In genomic region chr2:145350011-145350410, GRCh38 we compare ENCODE assay signal across 21 cellular contexts.
DNase-seq lines count a peak whose midpoint lies in the region; ATAC-seq and TF ChIP-seq lines count a peak whose summit lies in the region.
"Had no signal": no experiment of that assay in that cellular context is flagged by ENCODE, and none has a peak within 500 bp of the region (broad histone marks: within the 10 kb centered on the region; RNA-seq: fewer than 3 reads in every experiment).

No MANE protein-coding gene starts in this region.

- H3K4me3 ChIP-seq in astrocyte of the spinal cord (ENCODE audit: low read depth, low read length) (no peak overlapping the region), left lung (no peak overlapping the region)
- H3K4me3 ChIP-seq: colonic mucosa, right atrium auricular region, upper lobe of right lung had no signal

- peak; percentile 45 for ATAC-seq in left lung
- no peak for ATAC-seq in CD4-positive, alpha-beta T cell (ENCODE audit: poor library complexity)
- ATAC-seq in HG02759 (IDR thresholded peaks at IDR 0.05; ENCODE audit: unreplicated experiment): no peak
- ATAC-seq: activated CD4-positive, CD25-positive, alpha-beta regulatory T cell treated with anti-CD3 and anti-CD28 coated beads, Interleukin-2, amount 50 U/mL, for 24 hours; activated naive CD4-positive, alpha-beta T cell treated with anti-CD3 and anti-CD28 coated beads, Interleukin-2, amount 50 U/mL, for 72 hours; HCT116; stimulated activated memory B cell treated with anti-CD40 and anti-IgM and Interleukin-4, amounts not matched to agents 10 μg/mL and 1 μg/mL and 100 μg/mL, for 72 hours; upper lobe of right lung had no signal

- in situ Hi-C loops in astrocyte of the spinal cord (cut with HindIII; ENCODE audit: low sequenced_read_pairs): no loop called here

- H3K36me3 ChIP-seq in left lung: no peaks in the 10 kb centered on the region
- H3K36me3 ChIP-seq: colonic mucosa, right atrium auricular region, upper lobe of right lung had no signal

- no peaks in the 10 kb centered on the region for H3K4me1 Mint-ChIP-seq in CD4-positive, alpha-beta T cell (ENCODE audit: low read depth)
- H3K4me1 Mint-ChIP-seq: nephron progenitor cell; stimulated activated memory B cell treated with anti-CD40 and anti-IgM and Interleukin-4, amounts not matched to agents 10 μg/mL and 1 μg/mL and 100 μg/mL, for 72 hours had no signal

- TF ChIP-seq CTCF in astrocyte of the spinal cord (IDR thresholded peaks at IDR 0.05; ENCODE audit: low read depth, low read length) (no peak), left lung (IDR thresholded peaks at IDR 0.05) (no peak)
- TF ChIP-seq CTCF in CD4-positive, alpha-beta T cell (IDR thresholded peaks at IDR 0.05): no peak

- H3K27ac ChIP-seq in left lung: no peak overlapping the region
- no peak overlapping the region for H3K27ac ChIP-seq in CD4-positive, alpha-beta T cell (ENCODE audit: low read depth, low read length)
- H3K27ac ChIP-seq: colonic mucosa, upper lobe of right lung had no signal

- H3K27me3 ChIP-seq in left lung: no peaks in the 10 kb centered on the region
- H3K27me3 ChIP-seq in CD4-positive, alpha-beta T cell (ENCODE audit: control insufficient read depth, insufficient read depth, low read length): no peaks in the 10 kb centered on the region
- H3K27me3 ChIP-seq: colonic mucosa, right atrium auricular region, upper lobe of right lung had no signal

- no peak overlapping the region for H3K27ac Mint-ChIP-seq in CD4-positive, alpha-beta T cell
- H3K27ac Mint-ChIP-seq: activated naive CD4-positive, alpha-beta T cell treated with anti-CD3 and anti-CD28 coated beads, Interleukin-2, amount 50 U/mL, for 72 hours; nephron progenitor cell; stimulated activated memory B cell treated with anti-CD40 and anti-IgM and Interleukin-4, amounts not matched to agents 10 μg/mL and 1 μg/mL and 100 μg/mL, for 72 hours had no signal

- intact Hi-C loops in left lung (cut with DNase I): no loop called here
- intact Hi-C loops in CD4-positive, alpha-beta T cell (cut with DNase I, micrococcal nuclease): no loop called here

- no peaks in the 10 kb centered on the region for H3K9me3 ChIP-seq in left lung
- H3K9me3 ChIP-seq in CD4-positive, alpha-beta T cell (ENCODE audit: control insufficient read depth, low read length): no peaks in the 10 kb centered on the region
- H3K9me3 ChIP-seq: colonic mucosa, right atrium auricular region, upper lobe of right lung had no signal

- no peaks in the 10 kb centered on the region for H3K4me1 ChIP-seq in left lung
- H3K4me1 ChIP-seq: colonic mucosa, right atrium auricular region, upper lobe of right lung had no signal

- CTCF ChIA-PET in CD4-positive, alpha-beta T cell (lab: Charles Lee): no interaction called here

- POLR2A ChIA-PET in CD4-positive, alpha-beta T cell (lab: Charles Lee): no interaction called here

- DNase-seq in AG08396 (ENCODE audit: low spot score) (peak; percentile 36), HS-5 (ENCODE audit: low read depth) (peak; percentile 28), astrocyte of the spinal cord (ENCODE audit: low read depth, low spot score) (peak; percentile 70), left lung (no peak), NK-92 (lab: John Stamatoyannopoulos, UW; ENCODE audit: unreplicated experiment) (no peak)
- DNase-seq in CD4-positive, alpha-beta T cell: no peak
- DNase-seq in activated CD8-positive, alpha-beta memory T cell treated with anti-CD3 and anti-CD28 coated beads for 24 hours: no peak
- DNase-seq: activated CD8-positive, alpha-beta memory T cell treated with anti-CD3 and anti-CD28 coated beads, Interleukin-2, amount 50 U/mL, for 48 hours; AML-193; colonic mucosa; erythroblast; NCI-H2081 treated with DMSO at 0.1 percent for 48 hours; NCI-H69; nephron progenitor cell; upper lobe of right lung had no signal

- no peaks in the 10 kb centered on the region for H3K27me3 Mint-ChIP-seq in CD4-positive, alpha-beta T cell
- H3K27me3 Mint-ChIP-seq: stimulated activated memory B cell treated with anti-CD40 and anti-IgM and Interleukin-4, amounts not matched to agents 10 μg/mL and 1 μg/mL and 100 μg/mL, for 72 hours had no signal

- H3K9me3 Mint-ChIP-seq in CD4-positive, alpha-beta T cell: no peaks in the 10 kb centered on the region
- H3K9me3 Mint-ChIP-seq: activated naive CD4-positive, alpha-beta T cell treated with anti-CD3 and anti-CD28 coated beads, Interleukin-2, amount 50 U/mL, for 72 hours; nephron progenitor cell; stimulated activated memory B cell treated with anti-CD40 and anti-IgM and Interleukin-4, amounts not matched to agents 10 μg/mL and 1 μg/mL and 100 μg/mL, for 72 hours had no signal

- H3K36me3 Mint-ChIP-seq in CD4-positive, alpha-beta T cell (ENCODE audit: low read depth): no peaks in the 10 kb centered on the region
- H3K36me3 Mint-ChIP-seq: activated naive CD4-positive, alpha-beta T cell treated with anti-CD3 and anti-CD28 coated beads, Interleukin-2, amount 50 U/mL, for 72 hours; stimulated activated memory B cell treated with anti-CD40 and anti-IgM and Interleukin-4, amounts not matched to agents 10 μg/mL and 1 μg/mL and 100 μg/mL, for 72 hours had no signal

- H3K4me3 Mint-ChIP-seq in CD4-positive, alpha-beta T cell: no peak overlapping the region
- H3K4me3 Mint-ChIP-seq: nephron progenitor cell; stimulated activated memory B cell treated with anti-CD40 and anti-IgM and Interleukin-4, amounts not matched to agents 10 μg/mL and 1 μg/mL and 100 μg/mL, for 72 hours had no signal

Comparison
In these comparisons a context has a peak if more than half of its experiments do, and no peak if none do; other contexts are left out.
1. DNase-seq: peak in AG08396 (single experiment), HS-5 (single experiment) and astrocyte of the spinal cord (single experiment); none in left lung (0 of 2), CD4-positive, alpha-beta T cell (0 of 10), NK-92 (single experiment) and activated CD8-positive, alpha-beta memory T cell treated with anti-CD3 and anti-CD28 coated beads for 24 hours (single experiment).